Comparison of ENCODE assay signal across 9 cellular contexts in genomic region chr10:15719899-15720634, GRCh38. TPM values are rescaled to one million over a fixed set of nuclear protein-coding genes. Genes with fewer than 3 reads are reported as not detected.
DNase-seq lines count a peak whose midpoint lies in the region; ATAC-seq and TF ChIP-seq lines count a peak whose summit lies in the region.
"Had no signal": no experiment of that assay in that cellular context is flagged by ENCODE, and none has a peak within 500 bp of the region (broad histone marks: within the 10 kb centered on the region; RNA-seq: fewer than 3 reads in every experiment).

ITGA8 (minus strand) TSS chr10:15719922; CDS start chr10:15719771, 151 bp downstream.

- TF ChIP-seq CTCF in C4-2B (conservative IDR thresholded peaks at IDR 0.05) (peak; percentile 71), MM.1S (IDR thresholded peaks at IDR 0.05; ENCODE audit: low read length) (peak; percentile 85), neural crest cell (conservative IDR thresholded peaks at IDR 0.05) (peak; percentile 59), RWPE1 (conservative IDR thresholded peaks at IDR 0.05; ENCODE audit: low read depth) (no peak)

- DNase-seq in MM.1S (peak; percentile 94), erythroblast (lab: John Stamatoyannopoulos, UW) (peak; percentile 38 to 48), neural crest cell (ENCODE audit: low read depth, low spot score) (peak; percentile 51), RWPE1 (ENCODE audit: low spot score) (no peak), superior temporal gyrus (ENCODE audit: extremely low spot score) (no peak)
- DNase-seq in CD4-positive, alpha-beta memory T cell: no peak

- H3K4me1 ChIP-seq in MM.1S (ENCODE audit: low read length): peaks cover 38% of the 10 kb centered on the region
- no peaks in the 10 kb centered on the region for H3K4me1 ChIP-seq in CD4-positive, alpha-beta memory T cell (ENCODE audit: insufficient read depth, low read length)

- H3K4me1 Mint-ChIP-seq in neural crest cell: peaks cover 7% of the 10 kb centered on the region
- H3K4me1 Mint-ChIP-seq in CD4-positive, alpha-beta memory T cell: peaks cover 0 to 10% (median 1%) of the 10 kb centered on the region in 4 donors

- peaks cover 46% of the 10 kb centered on the region for H3K79me2 ChIP-seq in MM.1S (ENCODE audit: low read length)

- intact Hi-C loops in CD4-positive, alpha-beta memory T cell (cut with micrococcal nuclease): no loop called here

- no peaks in the 10 kb centered on the region for H3K36me3 Mint-ChIP-seq in neural crest cell (ENCODE audit: low read depth)
- H3K36me3 Mint-ChIP-seq in CD4-positive, alpha-beta memory T cell: no peaks in the 10 kb centered on the region

- CTCF ChIA-PET in RWPE1 (lab: Yijun Ruan, JAX): no interaction called here
- CTCF ChIA-PET in CD4-positive, alpha-beta memory T cell (lab: Charles Lee; ENCODE audit: partially characterized antibody): no interaction called here

- no peak within 1 kb of the TSS for H3K27ac Mint-ChIP-seq in neural crest cell (ENCODE audit: unreplicated experiment)
- no peak within 1 kb of the TSS for H3K27ac Mint-ChIP-seq in CD4-positive, alpha-beta memory T cell
- H3K27ac Mint-ChIP-seq: activated naive CD4-positive, alpha-beta T cell treated with anti-CD3 and anti-CD28 coated beads, Interleukin-2, amount 50 U/mL, for 72 hours had no signal

- H3K27me3 ChIP-seq in MM.1S (replicated peaks; ENCODE audit: insufficient read depth, low read length): no peaks in the 10 kb centered on the region
- peaks cover 13% of the 10 kb centered on the region for H3K27me3 ChIP-seq in CD4-positive, alpha-beta memory T cell (ENCODE audit: insufficient read depth, low read length)

- peak within 1 kb of the TSS; percentile 66 for H3K4me2 ChIP-seq in MM.1S (ENCODE audit: low read depth, low read length)

- H3K4me3 ChIP-seq in MM.1S (ENCODE audit: low read length): peak within 1 kb of the TSS; percentile 98
- no peak within 1 kb of the TSS for H3K4me3 ChIP-seq in CD4-positive, alpha-beta memory T cell (ENCODE audit: low read length in 2 of 2)

- H3K4me3 Mint-ChIP-seq in neural crest cell: peak within 1 kb of the TSS; percentile 90
- peak within 1 kb of the TSS in 4 of 8 donors; percentile 7 to 43 (median 20) for H3K4me3 Mint-ChIP-seq in CD4-positive, alpha-beta memory T cell

- H4K20me1 ChIP-seq in MM.1S (ENCODE audit: insufficient read depth, low read length): no peaks in the 10 kb centered on the region

- POLR2A ChIA-PET in RWPE1 (lab: Yijun Ruan, JAX; ENCODE audit: low non-redundant PET): no interaction called here
- POLR2A ChIA-PET in CD4-positive, alpha-beta memory T cell (lab: Charles Lee; ENCODE audit: partially characterized antibody): no interaction called here

- H3K36me3 ChIP-seq in MM.1S (replicated peaks; ENCODE audit: insufficient read depth, low read length): peaks cover 5% of the 10 kb centered on the region; the same call in 1 of the 2 replicates
- H3K36me3 ChIP-seq in CD4-positive, alpha-beta memory T cell (ENCODE audit: insufficient read depth, low read length): no peaks in the 10 kb centered on the region

- H3F3A ChIP-seq in MM.1S (ENCODE audit: insufficient read depth, low read length): peaks cover 40% of the 10 kb centered on the region

- TF ChIP-seq POLR2A in erythroblast (IDR thresholded peaks at IDR 0.05; ENCODE audit: low read length): no peak

- no peaks in the 10 kb centered on the region for H3K9me3 ChIP-seq in MM.1S (replicated peaks; ENCODE audit: insufficient read depth, low read length)
- no peaks in the 10 kb centered on the region for H3K9me3 ChIP-seq in CD4-positive, alpha-beta memory T cell (ENCODE audit: control insufficient read depth in 1 of 2, low read length in 2 of 2)

- H3K27me3 Mint-ChIP-seq in neural crest cell (ENCODE audit: low read depth): peaks cover 66% of the 10 kb centered on the region
- H3K27me3 Mint-ChIP-seq in CD4-positive, alpha-beta memory T cell: peaks cover 30 to 31% of the 10 kb centered on the region in 2 donors

- H3K27ac ChIP-seq in C4-2B (no peak within 1 kb of the TSS), MM.1S (ENCODE audit: low read length) (peak within 1 kb of the TSS; percentile 91), RWPE1 (no peak within 1 kb of the TSS)
- no peak within 1 kb of the TSS for H3K27ac ChIP-seq in CD4-positive, alpha-beta memory T cell (ENCODE audit: low read depth, low read length)

- no peaks in the 10 kb centered on the region for H3K9me2 ChIP-seq in MM.1S (replicated peaks; ENCODE audit: insufficient read depth, low read length)

- H2AFZ ChIP-seq in MM.1S (ENCODE audit: low read length): peak within 1 kb of the TSS; percentile 40; the same call in 1 of the 2 replicates

- peak within 1 kb of the TSS; percentile 97 for H3K9ac ChIP-seq in MM.1S (ENCODE audit: low read length)

- ATAC-seq in GM21786 (IDR thresholded peaks at IDR 0.05; ENCODE audit: unreplicated experiment): no peak

- H3K9me3 Mint-ChIP-seq in neural crest cell: no peaks in the 10 kb centered on the region
- peaks cover 0 to 3% (median 0%) of the 10 kb centered on the region in 8 donors for H3K9me3 Mint-ChIP-seq in CD4-positive, alpha-beta memory T cell
- H3K9me3 Mint-ChIP-seq: activated naive CD4-positive, alpha-beta T cell treated with anti-CD3 and anti-CD28 coated beads, Interleukin-2, amount 50 U/mL, for 72 hours had no signal

RNA-seq across cellular contexts. Expression of gene ITGA8, which starts in this region (rescaled TPM):
- total RNA-seq in neural crest cell: 0.27 and 0.37 TPM in 2 replicates
- not detected for total RNA-seq in CD4-positive, alpha-beta memory T cell
- polyA plus RNA-seq in CD4-positive, alpha-beta memory T cell: not detected
- total RNA-seq: activated naive CD4-positive, alpha-beta T cell treated with anti-CD3 and anti-CD28 coated beads, Interleukin-2, amount 50 U/mL, for 72 hours had no signal

Comparison
In these comparisons a context has a peak if more than half of its experiments do, and no peak if none do; other contexts are left out.
1. Peak in DNase-seq in neural crest cell; RNA of the gene not detected or under 1 TPM.
2. DNase-seq: peak in MM.1S (single experiment) and erythroblast (2 of 2); none in RWPE1 (single experiment), superior temporal gyrus (single experiment) and CD4-positive, alpha-beta memory T cell (0 of 5).